1 cellular context compared by ENCODE assay signal in genomic region chr7:152674860-152675760, GRCh38.
TF ChIP-seq lines count a peak whose summit lies in the region.

No MANE protein-coding gene starts in this region.

TF ChIP-seq in HEK293, 187 proteins besides CTCF, POLR2A, EP300 and RAD21 (continued from another document):
- TF ChIP-seq, protein P1, sequence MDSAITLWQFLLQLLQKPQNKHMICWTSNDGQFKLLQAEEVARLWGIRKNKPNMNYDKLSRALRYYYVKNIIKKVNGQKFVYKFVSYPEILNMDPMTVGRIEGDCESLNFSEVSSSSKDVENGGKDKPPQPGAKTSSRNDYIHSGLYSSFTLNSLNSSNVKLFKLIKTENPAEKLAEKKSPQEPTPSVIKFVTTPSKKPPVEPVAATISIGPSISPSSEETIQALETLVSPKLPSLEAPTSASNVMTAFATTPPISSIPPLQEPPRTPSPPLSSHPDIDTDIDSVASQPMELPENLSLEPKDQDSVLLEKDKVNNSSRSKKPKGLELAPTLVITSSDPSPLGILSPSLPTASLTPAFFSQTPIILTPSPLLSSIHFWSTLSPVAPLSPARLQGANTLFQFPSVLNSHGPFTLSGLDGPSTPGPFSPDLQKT (IDR thresholded peaks at IDR 0.05; ENCODE audit: borderline replicate concordance, low read depth, low read length): no peak
- TF ChIP-seq MZF1 (tag by site-specific recombination; IDR thresholded peaks at IDR 0.05; ENCODE audit: borderline replicate concordance) (no peak), ZNF423 (tag by site-specific recombination; IDR thresholded peaks at IDR 0.05) (no peak), ATF2 (tag by site-specific recombination; IDR thresholded peaks at IDR 0.05; ENCODE audit: low read depth) (no peak), ZNF837 (tag by site-specific recombination; IDR thresholded peaks at IDR 0.05) (no peak), SP2 (tag by site-specific recombination; IDR thresholded peaks at IDR 0.05) (no peak), ZNF335 (tag by site-specific recombination; conservative IDR thresholded peaks at IDR 0.05) (peak; percentile 87; the same call in 1 of the 2 replicates), ZNF202 (tag by site-specific recombination; IDR thresholded peaks at IDR 0.05; ENCODE audit: borderline replicate concordance) (no peak), ZNF138 (tag by site-specific recombination; IDR thresholded peaks at IDR 0.05; ENCODE audit: borderline replicate concordance) (no peak), ZNF394 (tag by site-specific recombination; IDR thresholded peaks at IDR 0.05; ENCODE audit: borderline replicate concordance) (no peak), ZNF121 (tag by site-specific recombination; IDR thresholded peaks at IDR 0.05) (no peak), ZNF2 (tag by site-specific recombination; IDR thresholded peaks at IDR 0.05) (no peak), OVOL3 (tag by site-specific recombination; IDR thresholded peaks at IDR 0.05) (no peak), ZNF629 (tag by site-specific recombination; IDR thresholded peaks at IDR 0.05) (no peak), ZNF341 (tag by site-specific recombination; IDR thresholded peaks at IDR 0.05; ENCODE audit: low read depth) (peak; percentile 48), TSHZ1 (tag by site-specific recombination; IDR thresholded peaks at IDR 0.05; ENCODE audit: borderline replicate concordance) (no peak)
TF ChIP-seq in HEK293: peak in this region for 10.
